ENCODE assay signal across 21 cellular contexts in genomic region chr7:115494529-115495147, GRCh38.
"Had no signal": no experiment of that assay in that cellular context is flagged by ENCODE, and none has a peak within 500 bp of the region (broad histone marks: within the 10 kb centered on the region; RNA-seq: fewer than 3 reads in every experiment).

No MANE protein-coding gene starts in this region.

- H3K4me1 ChIP-seq: foreskin keratinocyte, psoas muscle, thyroid gland had no signal

- H3K4me3 ChIP-seq: cardiac muscle cell, pancreas, psoas muscle, thyroid gland had no signal

- H3K27ac ChIP-seq: cardiac muscle cell, foreskin keratinocyte, pancreas, psoas muscle, thyroid gland had no signal

- H3K27ac Mint-ChIP-seq: activated CD4-positive, alpha-beta memory T cell treated with anti-CD3 and anti-CD28 coated beads for 36 hours; activated naive CD4-positive, alpha-beta T cell treated with anti-CD3 and anti-CD28 coated beads for 36 hours; activated T-cell treated with anti-CD3 and anti-CD28 coated beads, Interleukin-2, amount 50 U/mL, for 72 hours; natural killer cell; stimulated activated naive CD8-positive, alpha-beta T cell treated with anti-CD3 and anti-CD28 coated beads, Interleukin-15, Interleukin-2, amounts not matched to agents 100 ng/mL and 50 ng/mL, for 24 hours had no signal

- H3K36me3 ChIP-seq: cardiac muscle cell, pancreas, thyroid gland had no signal

- H3K4me1 Mint-ChIP-seq: natural killer cell had no signal

- ATAC-seq: activated T-cell treated with anti-CD3 and anti-CD28 coated beads, Interleukin-2, amount 50 U/mL, for 72 hours; foreskin keratinocyte; left ventricle myocardium superior; natural killer cell; pancreas; psoas muscle; right cardiac atrium had no signal

- H3K9me3 Mint-ChIP-seq: activated CD4-positive, alpha-beta memory T cell treated with anti-CD3 and anti-CD28 coated beads for 36 hours; activated naive CD4-positive, alpha-beta T cell treated with anti-CD3 and anti-CD28 coated beads for 36 hours; activated T-cell treated with anti-CD3 and anti-CD28 coated beads, Interleukin-2, amount 50 U/mL, for 72 hours; natural killer cell; stimulated activated naive CD8-positive, alpha-beta T cell treated with anti-CD3 and anti-CD28 coated beads, Interleukin-15, Interleukin-2, amounts not matched to agents 100 ng/mL and 50 ng/mL, for 24 hours had no signal

- H3K36me3 Mint-ChIP-seq: activated CD4-positive, alpha-beta memory T cell treated with anti-CD3 and anti-CD28 coated beads for 36 hours; natural killer cell had no signal

- H3K27me3 Mint-ChIP-seq: stimulated activated naive CD8-positive, alpha-beta T cell treated with anti-CD3 and anti-CD28 coated beads, Interleukin-15, Interleukin-2, amounts not matched to agents 100 ng/mL and 50 ng/mL, for 24 hours had no signal

- H3K4me3 Mint-ChIP-seq: activated CD4-positive, alpha-beta memory T cell treated with anti-CD3 and anti-CD28 coated beads for 36 hours; activated naive CD4-positive, alpha-beta T cell treated with anti-CD3 and anti-CD28 coated beads for 36 hours; activated T-cell treated with anti-CD3 and anti-CD28 coated beads, Interleukin-2, amount 50 U/mL, for 72 hours; natural killer cell; stimulated activated naive CD8-positive, alpha-beta T cell treated with anti-CD3 and anti-CD28 coated beads, Interleukin-15, Interleukin-2, amounts not matched to agents 100 ng/mL and 50 ng/mL, for 24 hours had no signal

- H3K9me3 ChIP-seq: pancreas, psoas muscle, thyroid gland had no signal

- DNase-seq: activated CD4-positive, alpha-beta memory T cell treated with anti-CD3 and anti-CD28 coated beads for 36 hours; activated CD4-positive, alpha-beta T cell treated with anti-CD3 and anti-CD28 coated beads for 48 hours; activated effector memory CD4-positive, alpha-beta T cell treated with Interleukin-2 at 50 U/mL for 16 hours; activated naive CD4-positive, alpha-beta T cell treated with anti-CD3 and anti-CD28 coated beads for 36 hours; activated T-cell treated with anti-CD3 and anti-CD28 coated beads, Interleukin-2, amount 50 U/mL, for 72 hours; effector CD4-positive, alpha-beta T cell; foreskin keratinocyte; glutamatergic neuron; hippocampal formation; left ventricle myocardium superior; midbrain; natural killer cell; pancreas; psoas muscle; right cardiac atrium; stimulated activated CD4-positive, alpha-beta T cell treated with anti-CD3 and anti-CD28 coated beads, Interleukin-12 subunit alpha, Interleukin-12 subunit beta, amount 100 ng/mL, for 4 hours; stimulated activated CD4-positive, alpha-beta T cell treated with anti-CD3 and anti-CD28 coated beads, Interleukin-4, amount 100 ng/mL, for 4 hours; substantia nigra; thyroid gland had no signal

- H3K27me3 ChIP-seq: cardiac muscle cell, pancreas, thyroid gland had no signal
